ENCODE assay signal across 19 cellular contexts in the genomic region with DNA sequence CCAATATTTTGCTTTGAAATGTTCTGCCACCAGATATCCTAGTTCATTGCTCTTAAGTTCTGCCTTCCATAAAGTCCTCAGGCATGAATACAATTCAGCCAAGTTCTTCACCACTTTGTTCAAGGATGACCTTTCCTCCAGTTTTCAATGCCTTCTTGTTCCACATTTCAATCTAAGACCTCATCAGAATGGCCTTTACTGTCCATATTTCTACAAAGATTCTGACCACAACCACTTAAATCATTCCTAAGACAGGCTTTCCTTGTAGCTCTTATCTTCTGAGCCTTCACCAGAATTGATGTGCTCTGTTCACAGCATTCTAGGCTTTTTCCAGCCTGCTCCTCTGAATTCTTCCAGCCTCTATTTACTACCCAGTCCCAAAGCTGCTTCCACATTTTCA.
DNase-seq lines count a peak whose midpoint lies in the region; ATAC-seq, FAIRE-seq and TF ChIP-seq lines count a peak whose summit lies in the region.
"Had no signal": no experiment of that assay in that cellular context is flagged by ENCODE, and none has a peak within 500 bp of the region (broad histone marks: within the 10 kb centered on the region; RNA-seq: fewer than 3 reads in every experiment).

No MANE protein-coding gene starts in this region.

- H3K36me3 ChIP-seq in K562 (ENCODE audit: control insufficient read depth, insufficient read depth, low read length) (no peaks in the 10 kb centered on the region), HAP-1 (replicated peaks) (no peaks in the 10 kb centered on the region)

- TF ChIP-seq CTCF in K562 (IDR thresholded peaks at IDR 0.05 in 2 of 3, conservative IDR thresholded peaks at IDR 0.05 in 1 of 3; ENCODE audit: insufficient read depth in 2 of 3, low read depth in 1 of 3, low read length in 3 of 3) = no peak
- TF ChIP-seq CTCF in GM10248 (IDR thresholded peaks at IDR 0.05; ENCODE audit: control extremely low read depth, extremely low read depth, low read depth, missing control alignments) = no peak

- no peak for FAIRE-seq in K562 (lab: Jason Lieb, UNC)
- FAIRE-seq: A204.1, keratinocyte had no signal

- H3K79me2 ChIP-seq in K562 (ENCODE audit: control insufficient read depth, insufficient read depth, low read length) = no peaks in the 10 kb centered on the region
- H3K79me2 ChIP-seq: parathyroid adenoma had no signal

- no peak for TF ChIP-seq EP300 in K562 (IDR thresholded peaks at IDR 0.05; ENCODE audit: low read length)

- no peak overlapping the region for H3K9ac ChIP-seq in K562 (ENCODE audit: insufficient read depth in 1 of 2, low read depth in 2 of 2, low read length in 2 of 2)
- H3K9ac ChIP-seq: parathyroid adenoma had no signal

- ATAC-seq in K562 = no peak
- ATAC-seq: naive thymus-derived CD8-positive, alpha-beta T cell had no signal

- BruUV-seq in K562 (replicated peaks; lab: Mats Ljungman, UMichigan) = no TSS peak

- no peaks in the 10 kb centered on the region for H3K27me3 ChIP-seq in K562 (ENCODE audit: control insufficient read depth in 2 of 2, insufficient read depth in 2 of 2, low read length in 2 of 2)
- 0 out of 2 replicates have a peak, but pooled peaks cover 3% of the 10 kb centered on the region for H3K27me3 ChIP-seq in HAP-1 (ENCODE audit: low read depth)

- no peaks in the 10 kb centered on the region for H4K20me1 ChIP-seq in K562 (replicated peaks; ENCODE audit: control insufficient read depth, insufficient read depth, low read length)

- no peaks in the 10 kb centered on the region for H3K9me3 ChIP-seq in K562 (replicated peaks; ENCODE audit: control insufficient read depth, insufficient read depth, low read depth, low read length)
- no peaks in the 10 kb centered on the region for H3K9me3 ChIP-seq in HAP-1

- POLR2A ChIA-PET in K562 (lab: Yijun Ruan, JAX) (no interaction called here), GM10248 (lab: Yijun Ruan, JAX) (no interaction called here)

- H3K4me3 ChIP-seq in K562 (no peak overlapping the region), HAP-1 (no peak overlapping the region)

- DNase-seq in AG08395 (ENCODE audit: low spot score) (peak; percentile 5), M059J (ENCODE audit: low read depth) (peak; percentile 89), K562 (ENCODE audit: extremely low read depth in 1 of 4, low spot score in 3 of 4) (no peak), kidney glomerular epithelial cell (lab: John Stamatoyannopoulos, UW) (peak; percentile 54), nucleus accumbens (lab: John Stamatoyannopoulos, UW) (no peak), GM10248 (ENCODE audit: extremely low spot score) (no peak), HAP-1 (ENCODE audit: low spot score in 2 of 2) (no peak), GF-D8 (lab: John Stamatoyannopoulos, UW) (no peak)
- DNase-seq: activated CD4-positive, alpha-beta T cell treated with anti-CD3 and anti-CD28 coated beads, Interleukin-2, amount 50 U/mL, for 48 hours; activated gamma-delta T cell; DMS53; hippocampal formation; mesendoderm; naive thymus-derived CD8-positive, alpha-beta T cell; NCI-H2081 treated with DMSO at 0.1 percent for 48 hours; NCI-H526 had no signal

- H2AFZ ChIP-seq in K562 (ENCODE audit: low read depth, low read length) = no peak overlapping the region
- H2AFZ ChIP-seq: parathyroid adenoma had no signal

- H3K4me2 ChIP-seq in K562 (ENCODE audit: insufficient read depth, low read length) = no peak overlapping the region

- in situ Hi-C loops in K562 (cut with MboI) = no loop called here
- in situ Hi-C loops in HAP-1 (cut with MboI; ENCODE audit: low sequenced_read_pairs) = no loop called here

- H3K9me1 ChIP-seq in K562 (ENCODE audit: control insufficient read depth, insufficient read depth, low read length) = no peaks in the 10 kb centered on the region

- CTCF ChIA-PET in K562 (lab: Yijun Ruan, JAX; ENCODE audit: low intra/inter-chr PET ratio) = no interaction called here
- CTCF ChIA-PET in GM10248 (lab: Yijun Ruan, JAX) = interaction anchor here (5.4 kb wide), 1 partner anchor 14 kb away, joined by 34 read pairs; no protein-coding TSS in a partner anchor

- no peak for TF ChIP-seq POLR2A in K562 (conservative IDR thresholded peaks at IDR 0.05)

- no peak overlapping the region for H3K27ac ChIP-seq in K562 (ENCODE audit: extremely low read depth, low read depth, low read length)
- H3K27ac ChIP-seq: parathyroid adenoma had no signal

- no peak for TF ChIP-seq RAD21 in K562 (CRISPR knock-in tag; conservative IDR thresholded peaks at IDR 0.05 in 1 of 2, IDR thresholded peaks at IDR 0.05 in 1 of 2)

- H3K4me1 ChIP-seq in K562 (replicated peaks in 1 of 2; ENCODE audit: control insufficient read depth in 2 of 2, insufficient read depth in 2 of 2, low read length in 2 of 2) (no peaks in the 10 kb centered on the region), HAP-1 (no peaks in the 10 kb centered on the region)
- H3K4me1 ChIP-seq: parathyroid adenoma had no signal

- intact Hi-C loops in K562 (cut with micrococcal nuclease) = no loop called here

TF ChIP-seq in K562, 482 proteins besides CTCF, POLR2A, EP300 and RAD21:
- TF ChIP-seq MEIS2 (IDR thresholded peaks at IDR 0.05; ENCODE audit: partially characterized antibody) = peak; percentile 40
- no peak for TF ChIP-seq FOXP4 (CRISPR knock-in tag; IDR thresholded peaks at IDR 0.05; ENCODE audit: borderline replicate concordance)
- TF ChIP-seq, protein P1, sequence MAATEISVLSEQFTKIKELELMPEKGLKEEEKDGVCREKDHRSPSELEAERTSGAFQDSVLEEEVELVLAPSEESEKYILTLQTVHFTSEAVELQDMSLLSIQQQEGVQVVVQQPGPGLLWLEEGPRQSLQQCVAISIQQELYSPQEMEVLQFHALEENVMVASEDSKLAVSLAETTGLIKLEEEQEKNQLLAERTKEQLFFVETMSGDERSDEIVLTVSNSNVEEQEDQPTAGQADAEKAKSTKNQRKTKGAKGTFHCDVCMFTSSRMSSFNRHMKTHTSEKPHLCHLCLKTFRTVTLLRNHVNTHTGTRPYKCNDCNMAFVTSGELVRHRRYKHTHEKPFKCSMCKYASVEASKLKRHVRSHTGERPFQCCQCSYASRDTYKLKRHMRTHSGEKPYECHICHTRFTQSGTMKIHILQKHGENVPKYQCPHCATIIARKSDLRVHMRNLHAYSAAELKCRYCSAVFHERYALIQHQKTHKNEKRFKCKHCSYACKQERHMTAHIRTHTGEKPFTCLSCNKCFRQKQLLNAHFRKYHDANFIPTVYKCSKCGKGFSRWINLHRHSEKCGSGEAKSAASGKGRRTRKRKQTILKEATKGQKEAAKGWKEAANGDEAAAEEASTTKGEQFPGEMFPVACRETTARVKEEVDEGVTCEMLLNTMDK (IDR thresholded peaks at IDR 0.05; ENCODE audit: borderline replicate concordance, insufficient read depth, low read depth, low read length, poor library complexity, severe bottlenecking) = no peak

Comparison
In these comparisons a context has a peak if more than half of its experiments do, and no peak if none do; other contexts are left out.
1. DNase-seq: peak in AG08395 (single experiment), M059J (single experiment) and kidney glomerular epithelial cell (single experiment); none in K562 (0 of 4), nucleus accumbens (0 of 56), GM10248 (single experiment), HAP-1 (0 of 2) and GF-D8 (single experiment).